Comparison of ENCODE assay signal across 22 cellular contexts in genomic region chr3:33167284-33167683, GRCh38. TPM values are rescaled to one million over a fixed set of nuclear protein-coding genes. Genes with fewer than 3 reads are reported as not detected.
DNase-seq lines count a peak whose midpoint lies in the region; ATAC-seq and TF ChIP-seq lines count a peak whose summit lies in the region.
"Had no signal": no experiment of that assay in that cellular context is flagged by ENCODE, and none has a peak within 500 bp of the region (broad histone marks: within the 10 kb centered on the region; RNA-seq: fewer than 3 reads in every experiment).

No MANE protein-coding gene starts in this region.

- peaks cover 10% of the 10 kb centered on the region in 2 donors for H3K4me1 Mint-ChIP-seq in natural killer cell treated with Interleukin-12 subunit alpha and Interleukin-12 subunit beta and Interleukin-15 and Interleukin-18, amount 100 ng/mL, for 72 hours (ENCODE audit: low read depth in 2 of 2)
- H3K4me1 Mint-ChIP-seq in natural killer cell (peaks cover 9 to 10% of the 10 kb centered on the region in 2 donors), osteocyte (ENCODE audit: unreplicated experiment) (peaks cover 10% of the 10 kb centered on the region)

- H3K27ac Mint-ChIP-seq in natural killer cell treated with Interleukin-12 subunit alpha and Interleukin-12 subunit beta and Interleukin-15 and Interleukin-18, amount 100 ng/mL, for 72 hours = no peak overlapping the region
- H3K27ac Mint-ChIP-seq in natural killer cell (no peak overlapping the region), osteocyte (ENCODE audit: unreplicated experiment) (peak overlapping the region; percentile 0)
- H3K27ac Mint-ChIP-seq: CD8-positive, alpha-beta T cell had no signal

- H3K27me3 ChIP-seq in ascending aorta = no peaks in the 10 kb centered on the region
- H3K27me3 ChIP-seq: BLaER1 had no signal

- H3K36me3 Mint-ChIP-seq in natural killer cell treated with Interleukin-12 subunit alpha and Interleukin-12 subunit beta and Interleukin-15 and Interleukin-18, amount 100 ng/mL, for 72 hours = no peaks in the 10 kb centered on the region
- H3K36me3 Mint-ChIP-seq in natural killer cell (no peaks in the 10 kb centered on the region), osteocyte (ENCODE audit: unreplicated experiment) (peaks cover 4% of the 10 kb centered on the region)
- H3K36me3 Mint-ChIP-seq: CD8-positive, alpha-beta T cell had no signal

- intact Hi-C loops in natural killer cell (cut with micrococcal nuclease) (no loop called here), ascending aorta (cut with DNase I) (no loop called here)

- TF ChIP-seq CTCF in natural killer cell (IDR thresholded peaks at IDR 0.05) (no peak), ascending aorta (IDR thresholded peaks at IDR 0.05) (no peak), osteocyte (IDR thresholded peaks at IDR 0.05) (no peak)

- H3K9me3 Mint-ChIP-seq in natural killer cell treated with Interleukin-12 subunit alpha and Interleukin-12 subunit beta and Interleukin-15 and Interleukin-18, amount 100 ng/mL, for 72 hours = no peaks in the 10 kb centered on the region
- H3K9me3 Mint-ChIP-seq in natural killer cell (no peaks in the 10 kb centered on the region), osteocyte (ENCODE audit: unreplicated experiment) (peaks cover 3% of the 10 kb centered on the region)
- H3K9me3 Mint-ChIP-seq: CD8-positive, alpha-beta T cell had no signal

- no peak overlapping the region for H3K4me3 ChIP-seq in ascending aorta
- H3K4me3 ChIP-seq: A549, BLaER1, GM12878, GM23248 had no signal

- no peak for DNase-seq in natural killer cell treated with Interleukin-12 subunit alpha and Interleukin-12 subunit beta and Interleukin-15 and Interleukin-18, amount 100 ng/mL, for 72 hours (ENCODE audit: low spot score)
- DNase-seq in natural killer cell (no peak), ascending aorta (ENCODE audit: low spot score in 2 of 2) (no peak), osteocyte (ENCODE audit: extremely low spot score, unreplicated experiment) (no peak), CD1c-positive myeloid dendritic cell (ENCODE audit: extremely low spot score) (no peak), caudate nucleus (lab: John Stamatoyannopoulos, UW) (no peak), A172 (ENCODE audit: low spot score) (no peak)
- DNase-seq: Calu3; CD8-positive, alpha-beta T cell; EL; GM23248; HCEC 1CT; NCI-H187; NCI-H2107; NCI-H510A; NCI-H748 treated with DMSO at 0.1 percent for 48 hours; NK-92 treated with Interleukin-12 subunit alpha and Interleukin-12 subunit beta, amount 100 ng/mL, for 24 hours; OCI-M1; SHP77 treated with DMSO at 0.1 percent for 48 hours had no signal

- H3K27me3 Mint-ChIP-seq in natural killer cell treated with Interleukin-12 subunit alpha and Interleukin-12 subunit beta and Interleukin-15 and Interleukin-18, amount 100 ng/mL, for 72 hours = peaks cover 0 to 2% of the 10 kb centered on the region in 2 donors
- H3K27me3 Mint-ChIP-seq in natural killer cell (ENCODE audit: low read depth in 2 of 2) (peaks cover under 1 to 2% of the 10 kb centered on the region in 2 donors), osteocyte (ENCODE audit: unreplicated experiment) (no peaks in the 10 kb centered on the region)

- peaks cover 0 to 10% of the 10 kb centered on the region in 2 donors for H3K36me3 ChIP-seq in ascending aorta
- H3K36me3 ChIP-seq: BLaER1 had no signal

- H3K27ac ChIP-seq in ascending aorta = peak overlapping the region; percentile 75 to 80
- H3K27ac ChIP-seq in caudate nucleus (ENCODE audit: low read depth, low read length) = no peak overlapping the region
- H3K27ac ChIP-seq: A549, BLaER1, GM23248 had no signal

- no peak overlapping the region for H3K4me3 Mint-ChIP-seq in natural killer cell treated with Interleukin-12 subunit alpha and Interleukin-12 subunit beta and Interleukin-15 and Interleukin-18, amount 100 ng/mL, for 72 hours
- H3K4me3 Mint-ChIP-seq in natural killer cell (no peak overlapping the region), osteocyte (ENCODE audit: unreplicated experiment) (no peak overlapping the region)
- H3K4me3 Mint-ChIP-seq: CD8-positive, alpha-beta T cell had no signal

- peaks cover 17 to 55% of the 10 kb centered on the region in 2 donors for H3K4me1 ChIP-seq in ascending aorta
- H3K4me1 ChIP-seq: A549 had no signal

- peak; percentile 36 to 40 for ATAC-seq in natural killer cell treated with Interleukin-12 subunit alpha and Interleukin-12 subunit beta and Interleukin-15 and Interleukin-18, amount 100 ng/mL, for 72 hours
- ATAC-seq in natural killer cell = no peak
- ATAC-seq: CD8-positive, alpha-beta T cell had no signal

- H3K9me3 ChIP-seq in ascending aorta = no peaks in the 10 kb centered on the region
- H3K9me3 ChIP-seq: A549, BLaER1 had no signal

RNA-seq across cellular contexts. Expression of gene SUSD5, which starts 51.3 kb away (rescaled TPM):
- not detected for total RNA-seq in natural killer cell treated with Interleukin-12 subunit alpha and Interleukin-12 subunit beta and Interleukin-15 and Interleukin-18, amount 100 ng/mL, for 72 hours
- total RNA-seq in natural killer cell (not detected), ascending aorta (68.0 TPM), osteocyte (22.7 and 25.5 TPM in 2 replicates)
- total RNA-seq in A172 (2014; rRNA removed; shearing (Covaris generic)) = 11.6 and 12.8 TPM in 2 replicates
- total RNA-seq: CD8-positive, alpha-beta T cell had no signal

RNA-seq across cellular contexts. Expression of gene CRTAP, which starts 53.5 kb away (rescaled TPM):
- total RNA-seq in natural killer cell treated with Interleukin-12 subunit alpha and Interleukin-12 subunit beta and Interleukin-15 and Interleukin-18, amount 100 ng/mL, for 72 hours = 10 to 100 TPM; 14.9 to 19.5 TPM
- total RNA-seq in natural killer cell = 10 to 100 TPM; 32.4 to 38.2 (median 37.9) TPM
- total RNA-seq in ascending aorta = 300 TPM
- 308 and 332 TPM in 2 replicates for total RNA-seq in osteocyte
- total RNA-seq in A172 (2014; rRNA removed; shearing (Covaris generic)) = 416 and 442 TPM in 2 replicates

Comparison
In these comparisons a context has a peak if more than half of its experiments do, and no peak if none do; other contexts are left out.
1. ATAC-seq: peak in natural killer cell treated with Interleukin-12 subunit alpha and Interleukin-12 subunit beta and Interleukin-15 and Interleukin-18, amount 100 ng/mL, for 72 hours (2 of 2); none in natural killer cell (0 of 3).
2. RNA of gene SUSD5, which starts 51.3 kb away (total RNA-seq): 68.0 TPM in ascending aorta (single experiment), 22.7 to 25.5 TPM in osteocyte and 11.6 to 12.8 TPM in A172; not detected in natural killer cell treated with Interleukin-12 subunit alpha and Interleukin-12 subunit beta and Interleukin-15 and Interleukin-18, amount 100 ng/mL, for 72 hours and not detected in natural killer cell; every median in the first group is over 10 times any median in the second.